ENCODE assay signal across 21 cellular contexts in the genomic region with DNA sequence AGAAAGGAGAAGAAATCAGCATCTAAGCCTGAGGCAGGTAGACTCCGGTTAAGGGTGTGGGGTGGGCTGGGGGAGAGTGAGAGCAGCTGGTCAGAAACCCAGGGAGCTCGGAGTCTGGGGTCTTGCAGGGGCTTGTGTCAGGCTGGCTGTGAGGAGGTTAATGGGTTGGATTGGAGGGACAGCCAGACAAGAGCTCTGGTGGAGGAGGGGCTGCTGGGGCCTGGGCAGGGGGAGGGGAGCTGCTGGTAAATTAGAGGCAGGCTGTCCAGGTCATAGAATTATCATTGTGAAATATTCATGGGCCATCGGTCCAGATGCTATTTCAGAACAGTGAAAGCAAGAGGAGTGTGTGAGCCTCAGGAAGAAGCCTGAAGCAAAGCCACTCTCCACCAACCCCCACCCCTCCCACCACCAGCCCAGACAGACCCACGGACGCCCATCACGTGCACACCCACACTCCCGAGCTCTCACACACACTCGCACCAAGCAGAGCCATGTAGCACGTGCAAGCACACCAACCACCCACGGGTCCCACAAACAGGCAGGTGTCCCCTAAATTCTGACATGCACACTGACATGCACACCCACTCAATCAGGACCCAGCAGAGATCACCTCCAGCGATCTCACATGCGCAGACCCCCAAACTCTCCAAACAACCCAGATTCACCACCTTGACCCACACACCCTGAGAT. TPM values are rescaled to one million over a fixed set of nuclear protein-coding genes. Genes with fewer than 3 reads are reported as not detected.
A peak's percentile ranks its signal among the peaks of the same experiment; 100 is the strongest.
DNase-seq lines count a peak whose midpoint lies in the region; ATAC-seq and TF ChIP-seq lines count a peak whose summit lies in the region.
"Had no signal": no experiment of that assay in that cellular context is flagged by ENCODE, and none has a peak within 500 bp of the region (broad histone marks: within the 10 kb centered on the region; RNA-seq: fewer than 3 reads in every experiment).

No MANE protein-coding gene starts in this region.

- no peak overlapping the region for H3K4me2 ChIP-seq in neural progenitor cell

- no peaks in the 10 kb centered on the region for H3K36me3 ChIP-seq in endodermal cell (ENCODE audit: control insufficient read depth, insufficient read depth, low read length)
- no peaks in the 10 kb centered on the region for H3K36me3 ChIP-seq in neural progenitor cell
- peaks cover 0 to 3% of the 10 kb centered on the region in 2 donors for H3K36me3 ChIP-seq in psoas muscle (ENCODE audit: insufficient read depth in 1 of 2, low read depth in 1 of 2)
- H3K36me3 ChIP-seq: BE2C, Peyer's patch had no signal

- no peaks in the 10 kb centered on the region for H3K9me3 Mint-ChIP-seq in endodermal cell
- H3K9me3 Mint-ChIP-seq in neural progenitor cell: no peaks in the 10 kb centered on the region

- H3K9ac ChIP-seq in endodermal cell (ENCODE audit: extremely low read depth, low read length, poor library complexity, severe bottlenecking) (no peak overlapping the region), neural progenitor cell (no peak overlapping the region)

- no peaks in the 10 kb centered on the region for H3K79me2 ChIP-seq in neural progenitor cell (ENCODE audit: low read depth)

- H3F3A ChIP-seq in neural progenitor cell (ENCODE audit: low read depth): peaks cover 32% of the 10 kb centered on the region

- H3K27me3 Mint-ChIP-seq in endodermal cell (ENCODE audit: insufficient read depth): peaks cover 98% of the 10 kb centered on the region
- peaks cover 61% of the 10 kb centered on the region for H3K27me3 Mint-ChIP-seq in neural progenitor cell (ENCODE audit: insufficient read depth, low read depth)

- no peak overlapping the region for H2AFZ ChIP-seq in neural progenitor cell (replicated peaks)

- WGBS in endodermal cell (ENCODE audit: insufficient coverage in 1 of 2, insufficient read length in 1 of 2), 2 experiments: 63 to 77% methylated on average over 3 to 12 of the region's 12 CpGs
- 44 to 63% (median 47%) methylated on average over 12 of the region's 12 CpGs for WGBS in psoas muscle, 3 donors

- H3K27ac Mint-ChIP-seq in endodermal cell (no peak overlapping the region), neural progenitor cell (no peak overlapping the region)

- peak overlapping the region; percentile 81 for H3K27ac ChIP-seq in C4-2B
- peak overlapping the region; percentile 51 for H3K27ac ChIP-seq in endodermal cell (ENCODE audit: low read depth, low read length)
- no peak overlapping the region for H3K27ac ChIP-seq in neural progenitor cell
- no peak overlapping the region for H3K27ac ChIP-seq in psoas muscle
- H3K27ac ChIP-seq: HL-60, Peyer's patch, SK-N-MC had no signal

- intact Hi-C loops in psoas muscle (cut with DNase I): loop anchor here in 1 of 2 donors (5.0 kb wide), 2 partner anchors 48 to 132 kb away; no protein-coding TSS in a partner anchor

- DNase-seq in NCI-H69 (lab: John Stamatoyannopoulos, UW): peak; percentile 25
- no peak for DNase-seq in endodermal cell
- DNase-seq in neural progenitor cell (ENCODE audit: low spot score): no peak
- no peak for DNase-seq in hepatic stellate cell (ENCODE audit: low spot score)
- DNase-seq in psoas muscle: no peak
- DNase-seq: BE2C, DMS79 treated with DMSO at 0.1 percent for 48 hours, GOT3, NCI-H187, NCI-H2171, NCI-H510A, Peyer's patch, T-helper 1 cell had no signal

- TF ChIP-seq CTCF in C4-2B (conservative IDR thresholded peaks at IDR 0.05): no peak
- TF ChIP-seq CTCF in endodermal cell (conservative IDR thresholded peaks at IDR 0.05): no peak
- TF ChIP-seq CTCF in neural progenitor cell (IDR thresholded peaks at IDR 0.05): no peak
- TF ChIP-seq CTCF in psoas muscle (IDR thresholded peaks at IDR 0.05): no peak

- H3K4me3 Mint-ChIP-seq in endodermal cell: no peak overlapping the region
- H3K4me3 Mint-ChIP-seq in neural progenitor cell: peak overlapping the region; percentile 49

- ATAC-seq in HG03565 (IDR thresholded peaks at IDR 0.05; ENCODE audit: unreplicated experiment): no peak
- ATAC-seq in HG02763 (IDR thresholded peaks at IDR 0.05; ENCODE audit: unreplicated experiment): no peak
- ATAC-seq in psoas muscle: no peak
- ATAC-seq: Right ventricle myocardium inferior had no signal

- H3K9me3 ChIP-seq in endodermal cell (ENCODE audit: control insufficient read depth, low read length) (no peaks in the 10 kb centered on the region), neural progenitor cell (ENCODE audit: low read depth) (no peaks in the 10 kb centered on the region), psoas muscle (no peaks in the 10 kb centered on the region)
- H3K9me3 ChIP-seq: BE2C, Peyer's patch had no signal

- H4K20me1 ChIP-seq in neural progenitor cell (ENCODE audit: low read depth): peaks cover 24% of the 10 kb centered on the region

- H3K4me3 ChIP-seq in endodermal cell (ENCODE audit: low read length): no peak overlapping the region
- no peak overlapping the region for H3K4me3 ChIP-seq in neural progenitor cell
- no peak overlapping the region for H3K4me3 ChIP-seq in psoas muscle
- H3K4me3 ChIP-seq: Peyer's patch, SK-N-MC had no signal

- no peaks in the 10 kb centered on the region for H3K36me3 Mint-ChIP-seq in endodermal cell (ENCODE audit: low read depth)
- H3K36me3 Mint-ChIP-seq in neural progenitor cell: no peaks in the 10 kb centered on the region

- H3K27me3 ChIP-seq in endodermal cell (ENCODE audit: control insufficient read depth, insufficient read depth, low read length, poor library complexity, severe bottlenecking) (peaks cover 98% of the 10 kb centered on the region), neural progenitor cell (peaks cover 100% of the 10 kb centered on the region), psoas muscle (ENCODE audit: insufficient read depth in 3 of 3, low read length in 2 of 3) (peaks cover 0 to 7% (median 5%) of the 10 kb centered on the region in 3 donors)
- H3K27me3 ChIP-seq: Peyer's patch had no signal

- H3K4me1 ChIP-seq in endodermal cell (ENCODE audit: control insufficient read depth, insufficient read depth, low read length): peaks cover 4% of the 10 kb centered on the region
- peaks cover 20% of the 10 kb centered on the region for H3K4me1 ChIP-seq in neural progenitor cell
- peaks cover 10% of the 10 kb centered on the region for H3K4me1 ChIP-seq in psoas muscle
- H3K4me1 ChIP-seq: BE2C had no signal

- peaks cover 13% of the 10 kb centered on the region for H3K4me1 Mint-ChIP-seq in endodermal cell
- peaks cover 43% of the 10 kb centered on the region for H3K4me1 Mint-ChIP-seq in neural progenitor cell

RNA-seq across cellular contexts. Expression of a gene that starts 18.8 kb away (rescaled TPM):
- total RNA-seq in endodermal cell (1 to 10 TPM in 1 of 2 donors, under 1 TPM in 1; 0.97 to 1.5 TPM), neural progenitor cell (ENCODE audit: low replicate concordance) (0.13 and 1.9 TPM in 2 replicates), psoas muscle (1 to 10 TPM in 1 of 4 donors, under 1 TPM in 3; 0.77 to 1.1 (median 0.84) TPM)
- 13.5 TPM for polyA plus RNA-seq in endodermal cell (2013, experiment 1 of 2)
- polyA plus RNA-seq in endodermal cell (2013, experiment 2 of 2): 14.4 TPM
- polyA plus RNA-seq in psoas muscle: under 1 TPM; 0.44 to 0.61 (median 0.49) TPM
- total RNA-seq: G401 had no signal

RNA-seq across cellular contexts. Expression of a gene that starts 36.4 kb away (rescaled TPM):
- total RNA-seq in endodermal cell (1 to 10 TPM; 8.4 to 9.1 TPM), neural progenitor cell (ENCODE audit: low replicate concordance) (0.99 and 1.5 TPM in 2 replicates), psoas muscle (10 to 100 TPM in 1 of 4 donors, 1 to 10 TPM in 3; 4.1 to 15.3 (median 7.1) TPM)
- polyA plus RNA-seq in endodermal cell (2013, experiment 1 of 2): 4.0 TPM
- 2.1 TPM for polyA plus RNA-seq in endodermal cell (2013, experiment 2 of 2)
- polyA plus RNA-seq in psoas muscle: 10 to 100 TPM in 1 of 3 donors, 1 to 10 TPM in 2; 3.5 to 13.7 (median 7.5) TPM

RNA-seq across cellular contexts. Expression of a gene that starts 51.4 kb away (rescaled TPM):
- total RNA-seq in endodermal cell (10 to 100 TPM; 77.4 to 79.8 TPM), neural progenitor cell (ENCODE audit: low replicate concordance) (19.1 and 21.9 TPM in 2 replicates), psoas muscle (10 to 100 TPM; 55.0 to 90.0 (median 73.0) TPM)
- 53.9 TPM for polyA plus RNA-seq in endodermal cell (2013, experiment 1 of 2)
- 49.5 TPM for polyA plus RNA-seq in endodermal cell (2013, experiment 2 of 2)
- 100 to 1,000 TPM in 2 of 3 donors, 10 to 100 TPM in 1; 97.7 to 149 (median 112) TPM for polyA plus RNA-seq in psoas muscle

RNA-seq across cellular contexts. Expression of a gene that starts 52.2 kb away (rescaled TPM):
- total RNA-seq in endodermal cell: 10 to 100 TPM; 10.6 to 13.8 TPM
- polyA plus RNA-seq in endodermal cell (2013, experiment 1 of 2): 14.6 TPM
- polyA plus RNA-seq in endodermal cell (2013, experiment 2 of 2): 14.1 TPM
- 5.6 and 7.8 TPM in 2 replicates for total RNA-seq in neural progenitor cell (ENCODE audit: low replicate concordance)
- total RNA-seq in psoas muscle: 10 to 100 TPM; 10.6 to 18.8 (median 16.0) TPM
- 10 to 100 TPM in 1 of 3 donors, 1 to 10 TPM in 2; 5.8 to 14.7 (median 6.4) TPM for polyA plus RNA-seq in psoas muscle
- total RNA-seq: G401 had no signal

RNA-seq across cellular contexts. Expression of a gene that starts 58.3 kb away (rescaled TPM):
- total RNA-seq in endodermal cell (under 1 TPM; 0.22 TPM), neural progenitor cell (ENCODE audit: low replicate concordance) (0.28 TPM in 1 of 2 replicates, not detected in the other), psoas muscle (100 to 1,000 TPM in 1 of 4 donors, 10 to 100 TPM in 2, 1 to 10 TPM in 1; 7.6 to 118 (median 36.9) TPM)
- polyA plus RNA-seq in endodermal cell (2013, experiment 1 of 2): 0.18 TPM
- 0.46 TPM for polyA plus RNA-seq in endodermal cell (2013, experiment 2 of 2)
- polyA plus RNA-seq in psoas muscle: 10 to 100 TPM in 2 of 3 donors, 1 to 10 TPM in 1; 6.7 to 19.7 (median 14.9) TPM
- total RNA-seq: G401, Peyer's patch, Right ventricle myocardium inferior had no signal
- polyA plus RNA-seq: AG04450 had no signal

Comparison
In these comparisons a context has a peak if more than half of its experiments do, and no peak if none do; other contexts are left out.
1. H3K27ac ChIP-seq: peak in C4-2B (single experiment) and endodermal cell (single experiment); none in neural progenitor cell (single experiment) and psoas muscle (single experiment).